ENCODE assay signal across 8 cellular contexts in the genomic region with DNA sequence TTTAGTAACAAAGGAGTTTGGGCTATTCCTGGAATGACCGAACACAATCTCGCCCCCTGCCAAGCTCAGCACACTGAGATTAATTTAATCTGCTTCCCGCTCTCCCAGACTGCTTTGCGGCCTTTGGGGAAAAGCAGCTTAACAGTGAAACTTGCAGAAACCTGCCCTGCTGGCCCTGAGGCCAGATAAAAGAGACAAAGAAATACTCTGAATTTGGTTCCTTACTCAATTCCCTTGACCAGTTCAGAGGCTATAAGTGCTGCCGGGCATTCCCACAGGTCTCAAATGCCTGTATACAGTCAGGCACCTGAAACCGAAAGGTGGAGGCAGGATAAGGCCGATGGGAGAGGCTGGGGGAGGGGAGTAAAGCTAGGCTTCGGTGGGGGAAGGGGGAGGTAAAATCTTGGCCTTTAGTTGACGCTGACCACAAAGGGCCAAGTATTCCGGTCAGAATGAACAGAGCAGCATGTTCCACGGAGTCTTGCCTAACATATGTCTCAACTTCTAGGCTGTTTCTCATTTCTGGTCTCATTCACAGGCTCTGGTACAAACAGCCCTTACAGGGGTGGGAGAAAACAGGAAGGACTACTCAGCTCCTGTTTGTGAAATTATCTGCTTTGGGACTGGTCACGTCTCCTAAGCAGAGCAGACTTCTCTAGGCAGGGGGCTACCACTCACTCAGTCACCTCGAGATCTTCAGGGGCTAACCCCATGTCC. TPM values are rescaled to one million over a fixed set of nuclear protein-coding genes. Genes with fewer than 3 reads are reported as not detected.
DNase-seq lines count a peak whose midpoint lies in the region; ATAC-seq and TF ChIP-seq lines count a peak whose summit lies in the region.

No MANE protein-coding gene starts in this region.

- peak overlapping the region; percentile 44; the same call in 1 of the 2 replicates for H3K27ac ChIP-seq in SK-N-MC

- H3K9ac ChIP-seq in SK-N-MC (ENCODE audit: insufficient read length) = peak overlapping the region; percentile 33

- H3K9me3 ChIP-seq in SK-N-MC (ENCODE audit: low read depth, low read length) = no peaks in the 10 kb centered on the region

- ATAC-seq in omental fat pad (ENCODE audit: low FRiP score) (peak; percentile 87), GM19463 (IDR thresholded peaks at IDR 0.05; ENCODE audit: unreplicated experiment) (no peak), HG03342 (IDR thresholded peaks at IDR 0.05; ENCODE audit: unreplicated experiment) (no peak)

- H3K4me3 ChIP-seq in SK-N-MC = no peak overlapping the region

- DNase-seq in D341Med (ENCODE audit: low spot score) (peak; percentile 70), SK-N-MC (ENCODE audit: low read depth, low spot score) (no peak), fibroblast of peridontal ligament (ENCODE audit: extremely low read depth) (peak; percentile 90), omental fat pad (ENCODE audit: low spot score) (no peak), COR-L47 (lab: John Stamatoyannopoulos, UW) (no peak)
- no peak for DNase-seq in stimulated activated CD4-positive, alpha-beta T cell treated with anti-CD3 and anti-CD28 coated beads, Interleukin-15, amount 100 ng/mL, for 24 hours

- TF ChIP-seq CTCF in omental fat pad (IDR thresholded peaks at IDR 0.05) = no peak

- peaks cover 33% of the 10 kb centered on the region for H3K36me3 ChIP-seq in SK-N-MC (ENCODE audit: insufficient read depth, low read length)

RNA-seq across cellular contexts. Expression of a gene that starts 17.8 kb away (rescaled TPM):
- not detected for total RNA-seq in omental fat pad

Comparison
In these comparisons a context has a peak if more than half of its experiments do, and no peak if none do; other contexts are left out.
1. DNase-seq: peak in D341Med (single experiment) and fibroblast of peridontal ligament (single experiment); none in SK-N-MC (single experiment), omental fat pad (single experiment), COR-L47 (single experiment) and stimulated activated CD4-positive, alpha-beta T cell treated with anti-CD3 and anti-CD28 coated beads, Interleukin-15, amount 100 ng/mL, for 24 hours (single experiment).